Comparison of ENCODE assay signal across 20 cellular contexts in genomic region chr10:92130622-92131270, GRCh38.
DNase-seq lines count a peak whose midpoint lies in the region; ATAC-seq and TF ChIP-seq lines count a peak whose summit lies in the region.
"Had no signal": no experiment of that assay in that cellular context is flagged by ENCODE, and none has a peak within 500 bp of the region (broad histone marks: within the 10 kb centered on the region; RNA-seq: fewer than 3 reads in every experiment).

No MANE protein-coding gene starts in this region.

- H3K27me3 ChIP-seq in liver (ENCODE audit: control insufficient read depth in 4 of 4, insufficient read depth in 4 of 4, low read length in 3 of 4) (no peaks in the 10 kb centered on the region), thyroid gland (no peaks in the 10 kb centered on the region)
- H3K27me3 ChIP-seq: BLaER1 treated with 17β-estradiol and CSF1 and Interleukin-3, amounts not matched to agents 10 nM and 100 nM had no signal

- H3K36me3 ChIP-seq in liver (ENCODE audit: control insufficient read depth in 4 of 4, insufficient read depth in 3 of 4, low read depth in 1 of 4, low read length in 3 of 4) (no peaks in the 10 kb centered on the region), thyroid gland (no peaks in the 10 kb centered on the region)

- H3K4me3 ChIP-seq in liver (ENCODE audit: low read depth in 1 of 3, low read length in 3 of 3), result no peak overlapping the region
- H3K4me3 ChIP-seq in thyroid gland (replicated peaks in 1 of 3), result no peak overlapping the region
- H3K4me3 ChIP-seq: A549; BLaER1 treated with 17β-estradiol and CSF1 and Interleukin-3, amounts not matched to agents 10 nM and 100 nM had no signal

- no peak for TF ChIP-seq CTCF in liver (IDR thresholded peaks at IDR 0.05; ENCODE audit: low read depth, low read length, missing input control)
- no peak for TF ChIP-seq CTCF in thyroid gland (IDR thresholded peaks at IDR 0.05)

- H3K27ac ChIP-seq in liver (ENCODE audit: low read depth in 1 of 2, low read length in 2 of 2) (peak overlapping the region in 1 of 2 donors; percentile 18), thyroid gland (peak overlapping the region; percentile 30 to 64 (median 37))
- H3K27ac ChIP-seq: 22Rv1; A549; BLaER1 treated with 17β-estradiol and CSF1 and Interleukin-3, amounts not matched to agents 10 nM and 100 nM; C4-2B had no signal

- H3K27ac Mint-ChIP-seq in activated T-cell treated with anti-CD3 and anti-CD28 coated beads, Interleukin-2, amount 50 U/mL, for 72 hours, result no peak overlapping the region
- H3K27ac Mint-ChIP-seq: B cell; CD4-positive, alpha-beta T cell; CD8-positive, alpha-beta T cell had no signal

- TF ChIP-seq RAD21 in liver (IDR thresholded peaks at IDR 0.05), result peak in 1 of 2 donors; percentile 18

- peak; percentile 49 for DNase-seq in NCI-H146 (lab: John Stamatoyannopoulos, UW)
- DNase-seq in NCI-H146 treated with DMSO at 0.1 percent for 48 hours (lab: John Stamatoyannopoulos, UW; ENCODE audit: unreplicated experiment), result no peak
- DNase-seq in left lobe of liver (ENCODE audit: low spot score), result no peak
- DNase-seq in thyroid gland, result no peak
- DNase-seq in activated effector memory CD4-positive, alpha-beta T cell treated with Interleukin-2 at 50 U/mL for 16 hours, result no peak
- no peak for DNase-seq in activated T-cell treated with anti-CD3 and anti-CD28 coated beads, Interleukin-2, amount 50 U/mL, for 72 hours
- DNase-seq: AML-193; Caco-2; Calu3; CD4-positive, alpha-beta T cell; CD8-positive, alpha-beta T cell; DMS79 treated with DMSO at 0.1 percent for 48 hours; GF-D8 had no signal

- intact Hi-C loops in thyroid gland (cut with DNase I), result no loop called here

- no peaks in the 10 kb centered on the region for H3K27me3 Mint-ChIP-seq in activated T-cell treated with anti-CD3 and anti-CD28 coated beads, Interleukin-2, amount 50 U/mL, for 72 hours (ENCODE audit: low read depth)
- H3K27me3 Mint-ChIP-seq: B cell; CD4-positive, alpha-beta T cell had no signal

- TF ChIP-seq POLR2A in thyroid gland (IDR thresholded peaks at IDR 0.05), result no peak

- H3K9me3 Mint-ChIP-seq in activated T-cell treated with anti-CD3 and anti-CD28 coated beads, Interleukin-2, amount 50 U/mL, for 72 hours, result peaks cover 0 to 5% of the 10 kb centered on the region in 2 donors
- H3K9me3 Mint-ChIP-seq: CD4-positive, alpha-beta T cell had no signal

- no peaks in the 10 kb centered on the region for H3K4me1 Mint-ChIP-seq in activated T-cell treated with anti-CD3 and anti-CD28 coated beads, Interleukin-2, amount 50 U/mL, for 72 hours (ENCODE audit: low read depth)

- H3K36me3 Mint-ChIP-seq in activated T-cell treated with anti-CD3 and anti-CD28 coated beads, Interleukin-2, amount 50 U/mL, for 72 hours (ENCODE audit: insufficient read depth in 2 of 2), result peaks cover 2 to 3% of the 10 kb centered on the region in 2 donors

- no peak overlapping the region for H3K9ac ChIP-seq in liver (ENCODE audit: low read depth in 1 of 2, low read length in 2 of 2)
- H3K9ac ChIP-seq: BLaER1 treated with 17β-estradiol and CSF1 and Interleukin-3, amounts not matched to agents 10 nM and 100 nM had no signal

- H3K4me3 Mint-ChIP-seq in activated T-cell treated with anti-CD3 and anti-CD28 coated beads, Interleukin-2, amount 50 U/mL, for 72 hours, result no peak overlapping the region
- H3K4me3 Mint-ChIP-seq: B cell; CD4-positive, alpha-beta T cell; CD8-positive, alpha-beta T cell had no signal

- H3K9me3 ChIP-seq in liver (ENCODE audit: control insufficient read depth in 4 of 4, low read length in 3 of 4), result no peaks in the 10 kb centered on the region
- no peaks in the 10 kb centered on the region for H3K9me3 ChIP-seq in thyroid gland
- H3K9me3 ChIP-seq: A549, Caco-2 had no signal

- peak; percentile 74 for ATAC-seq in left lobe of liver
- no peak for ATAC-seq in activated T-cell treated with anti-CD3 and anti-CD28 coated beads, Interleukin-2, amount 50 U/mL, for 72 hours (replicated peaks in 1 of 2)
- ATAC-seq in GM21825 (IDR thresholded peaks at IDR 0.05; ENCODE audit: unreplicated experiment), result no peak
- ATAC-seq: A549; CD8-positive, alpha-beta T cell had no signal

- H3K4me1 ChIP-seq in liver (ENCODE audit: control insufficient read depth in 4 of 4, insufficient read depth in 4 of 4, low read length in 3 of 4), result peaks cover 3 to 21% (median 17%) of the 10 kb centered on the region in 4 donors
- peaks cover 26 to 31% of the 10 kb centered on the region in 2 donors for H3K4me1 ChIP-seq in thyroid gland
- H3K4me1 ChIP-seq: Caco-2 had no signal

TF ChIP-seq in liver, 16 proteins besides CTCF, POLR2A, EP300 and RAD21:
- TF ChIP-seq RXRA (IDR thresholded peaks at IDR 0.05) (peak; percentile 46 to 77), ZBTB33 (IDR thresholded peaks at IDR 0.05) (no peak), JUND (IDR thresholded peaks at IDR 0.05) (no peak), FOXA2 (IDR thresholded peaks at IDR 0.05) (peak; percentile 13), FOXA1 (IDR thresholded peaks at IDR 0.05) (no peak), HNF4A (conservative IDR thresholded peaks at IDR 0.05) (peak; percentile 45 to 84), REST (IDR thresholded peaks at IDR 0.05) (no peak), NR2F2 (IDR thresholded peaks at IDR 0.05) (no peak), YY1 (IDR thresholded peaks at IDR 0.05) (no peak)
- TF ChIP-seq, protein P1, sequence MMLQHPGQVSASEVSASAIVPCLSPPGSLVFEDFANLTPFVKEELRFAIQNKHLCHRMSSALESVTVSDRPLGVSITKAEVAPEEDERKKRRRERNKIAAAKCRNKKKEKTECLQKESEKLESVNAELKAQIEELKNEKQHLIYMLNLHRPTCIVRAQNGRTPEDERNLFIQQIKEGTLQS (IDR thresholded peaks at IDR 0.05), result no peak
- TF ChIP-seq, protein P2, sequence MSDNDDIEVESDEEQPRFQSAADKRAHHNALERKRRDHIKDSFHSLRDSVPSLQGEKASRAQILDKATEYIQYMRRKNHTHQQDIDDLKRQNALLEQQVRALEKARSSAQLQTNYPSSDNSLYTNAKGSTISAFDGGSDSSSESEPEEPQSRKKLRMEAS (IDR thresholded peaks at IDR 0.05), result no peak
